ENCODE assay signal across 13 cellular contexts in the genomic region with DNA sequence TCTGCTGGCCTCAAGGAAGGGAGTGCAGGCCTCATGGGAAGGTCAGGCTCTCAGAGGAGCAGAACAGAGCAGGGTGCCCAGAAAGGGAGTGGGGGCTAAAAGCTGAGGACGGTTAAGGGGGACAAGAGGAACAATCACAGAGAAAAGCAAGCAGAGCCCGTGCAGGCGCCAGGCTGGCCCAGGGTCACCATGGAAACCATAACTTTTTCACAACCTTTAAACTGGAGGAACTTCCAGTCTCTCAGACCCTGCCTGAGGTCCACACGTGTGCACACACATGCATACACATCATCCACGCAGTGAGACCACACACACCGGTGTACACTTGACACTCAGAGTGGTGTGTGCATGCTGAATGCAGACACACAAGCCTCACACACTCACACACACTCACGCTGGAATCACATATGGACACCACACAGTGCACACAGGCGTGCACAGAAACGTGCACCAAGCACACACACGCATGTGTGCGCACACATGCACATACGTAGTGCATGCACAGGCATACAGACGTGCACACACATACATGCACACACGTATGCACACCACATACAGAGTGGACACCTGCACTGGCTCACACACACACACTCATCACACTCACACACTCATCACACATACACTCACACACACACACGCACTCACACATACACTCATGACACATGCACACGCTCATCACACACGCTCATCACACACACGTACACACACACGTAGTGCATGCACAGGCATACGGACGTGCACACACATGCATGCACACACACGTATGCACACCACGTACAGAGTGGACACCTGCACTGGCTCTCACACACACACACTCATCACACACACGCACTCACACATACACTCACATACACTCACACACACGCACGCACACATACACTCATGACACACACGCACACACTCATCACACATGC. TPM values are rescaled to one million over a fixed set of nuclear protein-coding genes. Genes with fewer than 3 reads are reported as not detected.
A peak's percentile ranks its signal among the peaks of the same experiment; 100 is the strongest.
DNase-seq lines count a peak whose midpoint lies in the region; FAIRE-seq and TF ChIP-seq lines count a peak whose summit lies in the region.
"Had no signal": no experiment of that assay in that cellular context is flagged by ENCODE, and none has a peak within 500 bp of the region (broad histone marks: within the 10 kb centered on the region; RNA-seq: fewer than 3 reads in every experiment).

No MANE protein-coding gene starts in this region.

- no peak overlapping the region for H3K14ac ChIP-seq in H1 (ENCODE audit: insufficient read length)

- no peak overlapping the region for H2AFZ ChIP-seq in H1 (ENCODE audit: low read length)

- TF ChIP-seq EP300 in H1 (IDR thresholded peaks at IDR 0.05; ENCODE audit: borderline replicate concordance in 1 of 2, low read depth in 2 of 2, low read length in 2 of 2): no peak

- peaks cover 5% of the 10 kb centered on the region for H3K27me3 Mint-ChIP-seq in osteocyte (ENCODE audit: unreplicated experiment)
- H3K27me3 Mint-ChIP-seq: activated naive CD4-positive, alpha-beta T cell treated with anti-CD3 and anti-CD28 coated beads, Interleukin-2, amount 50 U/mL, for 24 hours had no signal

- no peaks in the 10 kb centered on the region for H3K79me2 ChIP-seq in H1 (ENCODE audit: control insufficient read depth in 1 of 2, insufficient read depth in 2 of 2, low read length in 2 of 2)

- TF ChIP-seq RAD21 in H1 (IDR thresholded peaks at IDR 0.05 in 1 of 2, conservative IDR thresholded peaks at IDR 0.05 in 1 of 2; ENCODE audit: low read depth in 2 of 2, low read length in 2 of 2): no peak

- CTCF ChIA-PET in H1 (lab: Charles Lee; ENCODE audit: partially characterized antibody): interaction anchor here (1.0 kb wide), 1 partner anchor 23 kb away, joined by 3 read pairs; no protein-coding TSS in a partner anchor

- no peak overlapping the region for H3K9ac ChIP-seq in BLaER1
- H3K9ac ChIP-seq in H1 (replicated peaks in 1 of 4; ENCODE audit: extremely low read depth in 1 of 4, low read depth in 3 of 4, low read length in 3 of 4): no peak overlapping the region

- H2BK5ac ChIP-seq in H1 (ENCODE audit: low read depth, low read length): peak overlapping the region; percentile 87

- peak overlapping the region; percentile 96 for H3K4ac ChIP-seq in H1 (replicated peaks; ENCODE audit: insufficient read length, low read depth, low read length)

- no peak overlapping the region for H3K27ac ChIP-seq in BLaER1
- no peak overlapping the region for H3K27ac ChIP-seq in H1 (ENCODE audit: low read depth, low read length)

- H4K5ac ChIP-seq in H1 (ENCODE audit: insufficient read length, low read depth, low read length): no peak overlapping the region

- H4K91ac ChIP-seq in H1 (replicated peaks; ENCODE audit: insufficient read length, low read length): peak overlapping the region; percentile 98

- no peak for FAIRE-seq in H1 (lab: Jason Lieb, UNC)
- FAIRE-seq: G401.6 had no signal

- TF ChIP-seq POLR2A in NB4 (IDR thresholded peaks at IDR 0.05; ENCODE audit: extremely low read depth, insufficient read length) (no peak), H1 (IDR thresholded peaks at IDR 0.05; ENCODE audit: control extremely low read depth in 1 of 2, low read depth in 2 of 2, low read length in 2 of 2) (no peak)

- peak overlapping the region; percentile 15; the same call in 1 of the 2 replicates for H3K18ac ChIP-seq in H1 (ENCODE audit: extremely low read depth, low read length)

- H3K4me2 ChIP-seq in BLaER1 (0 out of 2 replicates have a peak overlapping the region, but pooled peaks have one; percentile 23), H1 (ENCODE audit: insufficient read depth in 1 of 2, low read depth in 2 of 2, low read length in 2 of 2) (no peak overlapping the region; a peak in 1 of 4 replicates)

- TF ChIP-seq CTCF in NB4 (IDR thresholded peaks at IDR 0.05; ENCODE audit: low read depth, low read length) (no peak), H1 (IDR thresholded peaks at IDR 0.05; ENCODE audit: control extremely low read depth in 1 of 3, insufficient read depth in 1 of 3, low read depth in 1 of 3, low read length in 3 of 3) (no peak), osteocyte (IDR thresholded peaks at IDR 0.05) (no peak)

- H3K36me3 Mint-ChIP-seq in osteocyte (ENCODE audit: unreplicated experiment): no peaks in the 10 kb centered on the region
- H3K36me3 Mint-ChIP-seq: activated naive CD4-positive, alpha-beta T cell treated with anti-CD3 and anti-CD28 coated beads, Interleukin-2, amount 50 U/mL, for 24 hours had no signal

- H3K27me3 ChIP-seq in BLaER1 (no peaks in the 10 kb centered on the region), H1 (replicated peaks in 1 of 4; ENCODE audit: control insufficient read depth in 3 of 4, extremely low read depth in 1 of 4, insufficient read depth in 3 of 4, low read length in 3 of 4) (no peaks in the 10 kb centered on the region)

- H3K9me3 Mint-ChIP-seq in osteocyte (ENCODE audit: unreplicated experiment): no peaks in the 10 kb centered on the region
- H3K9me3 Mint-ChIP-seq: activated naive CD4-positive, alpha-beta T cell treated with anti-CD3 and anti-CD28 coated beads, Interleukin-2, amount 50 U/mL, for 24 hours had no signal

- no peak overlapping the region for H3K27ac Mint-ChIP-seq in osteocyte (ENCODE audit: unreplicated experiment)
- H3K27ac Mint-ChIP-seq: activated naive CD4-positive, alpha-beta T cell treated with anti-CD3 and anti-CD28 coated beads, Interleukin-2, amount 50 U/mL, for 24 hours had no signal

- no peaks in the 10 kb centered on the region for H3K9me3 ChIP-seq in BLaER1
- H3K9me3 ChIP-seq in H1 (ENCODE audit: insufficient read depth in 2 of 2, low read depth in 1 of 2, low read length in 1 of 2): no peaks in the 10 kb centered on the region

- DNase-seq in NB4 (ENCODE audit: low read depth): peak; percentile 89
- no peak for DNase-seq in H1 (ENCODE audit: low read depth in 1 of 2, low spot score in 2 of 2)
- DNase-seq in osteocyte (ENCODE audit: extremely low spot score, unreplicated experiment): peak; percentile 66
- DNase-seq in glomerular visceral epithelial cell (ENCODE audit: extremely low spot score): no peak
- no peak for DNase-seq in activated CD4-positive, alpha-beta T cell treated with anti-CD3 and anti-CD28 coated beads, Interleukin-2, amount 50 U/mL, for 4 hours
- no peak for DNase-seq in NCI-H774 (lab: John Stamatoyannopoulos, UW)
- no peak for DNase-seq in activated CD4-positive, CD25-positive, alpha-beta regulatory T cell treated with anti-CD3 and anti-CD28 coated beads, Interleukin-2, amount 50 U/mL, for 72 hours
- DNase-seq: activated CD4-positive, CD25-positive, alpha-beta regulatory T cell; effector CD8-positive, alpha-beta T cell; KG1 had no signal

- no peak overlapping the region for H3K23ac ChIP-seq in H1 (ENCODE audit: insufficient read length)

- WGBS in H1 (ENCODE audit: extremely low coverage in 1 of 2, insufficient coverage in 1 of 2, insufficient read length in 1 of 2, insufficient replicate concordance in 2 of 2, low coverage in 1 of 2, low lambda C conversion rate in 2 of 2, missing lambda C conversion rate in 1 of 2), 2 experiments: 87% methylated on average over 23 of the region's 27 CpGs; no CpG with 5 or more reads in 1 of the 2 experiments

- H4K8ac ChIP-seq in H1 (ENCODE audit: extremely low read depth, insufficient read depth, low read length): peak overlapping the region; percentile 43; the same call in 1 of the 2 replicates

- H2BK120ac ChIP-seq in H1 (replicated peaks; ENCODE audit: low read depth, low read length): peak overlapping the region; percentile 78

- no peaks in the 10 kb centered on the region for H3K36me3 ChIP-seq in BLaER1
- no peaks in the 10 kb centered on the region for H3K36me3 ChIP-seq in H1 (ENCODE audit: control insufficient read depth in 2 of 4, insufficient read depth in 4 of 4, low read length in 3 of 4)

- peak overlapping the region; percentile 99 for H2AK5ac ChIP-seq in H1 (ENCODE audit: low read depth, low read length)

- peak overlapping the region; percentile 74 for H2BK15ac ChIP-seq in H1 (ENCODE audit: low read length)

- H2BK20ac ChIP-seq in H1 (ENCODE audit: low read length): peak overlapping the region; percentile 17; the same call in 1 of the 2 replicates

- H4K20me1 ChIP-seq in BLaER1 (no peaks in the 10 kb centered on the region), H1 (replicated peaks in 1 of 2; ENCODE audit: control insufficient read depth in 1 of 2, insufficient read depth in 2 of 2, low read length in 2 of 2) (peaks cover 0 to 10% of the 10 kb centered on the region in 2 experiments)

- H3K4me1 ChIP-seq in BLaER1 (peaks cover 73% of the 10 kb centered on the region), H1 (replicated peaks in 1 of 4; ENCODE audit: control insufficient read depth in 3 of 4, insufficient read depth in 4 of 4, low read length in 3 of 4) (peaks cover 0 to 15% (median 6%) of the 10 kb centered on the region in 4 experiments; a peak in 5 of 7 replicates)

- peaks cover 8% of the 10 kb centered on the region; the same call in 1 of the 2 replicates for H3K23me2 ChIP-seq in H1 (ENCODE audit: low read depth, low read length)

- H3K79me1 ChIP-seq in H1 (ENCODE audit: low read depth, low read length): no peaks in the 10 kb centered on the region

- no peak overlapping the region for H3K4me3 Mint-ChIP-seq in osteocyte (ENCODE audit: unreplicated experiment)
- H3K4me3 Mint-ChIP-seq: activated naive CD4-positive, alpha-beta T cell treated with anti-CD3 and anti-CD28 coated beads, Interleukin-2, amount 50 U/mL, for 24 hours had no signal

- H2BK12ac ChIP-seq in H1 (ENCODE audit: low read depth, low read length): peak overlapping the region; percentile 40

- POLR2A ChIA-PET in H1 (lab: Charles Lee; ENCODE audit: partially characterized antibody): no interaction called here

- H3K4me1 Mint-ChIP-seq in osteocyte (ENCODE audit: unreplicated experiment): peaks cover 20% of the 10 kb centered on the region
- H3K4me1 Mint-ChIP-seq: activated naive CD4-positive, alpha-beta T cell treated with anti-CD3 and anti-CD28 coated beads, Interleukin-2, amount 50 U/mL, for 24 hours had no signal

- H3K4me3 ChIP-seq in BLaER1 (no peak overlapping the region), NB4 (ENCODE audit: low read depth, low read length) (no peak overlapping the region), H1 (ENCODE audit: extremely low read depth in 1 of 4, insufficient read depth in 2 of 4, low read depth in 3 of 4, low read length in 4 of 4) (no peak overlapping the region)

- H3K56ac ChIP-seq in H1 (replicated peaks; ENCODE audit: insufficient read length, low read depth, low read length): no peak overlapping the region

RNA-seq across cellular contexts. Expression of a gene that starts 37.2 kb away (rescaled TPM):
- 1.9 and 2.4 TPM in 2 replicates for total RNA-seq in H1 (2021; fragmentation: NEBNext Ultra II Directional; extraction: Animal tissue kit (Norgen Biotek cat#: 25700))
- 1.9 and 2.6 TPM in 2 replicates for polyA plus RNA-seq in H1 (2011; rRNA removed)
- 1.7 TPM for polyA plus RNA-seq in H1 (2011; cell fraction: cytosol; rRNA removed)
- polyA plus RNA-seq in H1 (2011; cell fraction: nucleus; rRNA removed): 8.2 TPM
- 1.1 to 1.8 TPM (median 1.6 TPM) in 4 replicates for polyA plus RNA-seq in H1 (2012, experiment 1 of 2)
- 0.67 TPM for polyA plus RNA-seq in H1 (2012, experiment 2 of 2)
- 0.95 TPM for polyA plus RNA-seq in H1 (2013, experiment 1 of 2)
- 1.0 TPM for polyA plus RNA-seq in H1 (2013, experiment 2 of 2)
- polyA minus RNA-seq in H1 (2011; rRNA and poly(A)+ RNA removed): 3.0 and 3.2 TPM in 2 replicates
- polyA minus RNA-seq in H1 (2011; cell fraction: cytosol; rRNA and poly(A)+ RNA removed): 5.0 TPM
- 11.6 TPM for polyA minus RNA-seq in H1 (2011; cell fraction: nucleus; rRNA and poly(A)+ RNA removed)
- total RNA-seq in osteocyte: 17.6 and 19.4 TPM in 2 replicates

RNA-seq across cellular contexts. Expression of a gene that starts 55.1 kb away (rescaled TPM):
- total RNA-seq in H1 (2021; fragmentation: NEBNext Ultra II Directional; extraction: Animal tissue kit (Norgen Biotek cat#: 25700)): not detected in 2 replicates
- not detected in 2 replicates for polyA plus RNA-seq in H1 (2011; rRNA removed)
- polyA plus RNA-seq in H1 (2011; cell fraction: cytosol; rRNA removed): not detected
- polyA plus RNA-seq in H1 (2011; cell fraction: nucleus; rRNA removed): not detected
- polyA plus RNA-seq in H1 (2012, experiment 1 of 2): not detected in 4 replicates
- not detected for polyA plus RNA-seq in H1 (2012, experiment 2 of 2)
- polyA plus RNA-seq in H1 (2013, experiment 1 of 2): not detected
- polyA plus RNA-seq in H1 (2013, experiment 2 of 2): not detected
- polyA minus RNA-seq in H1 (2011; rRNA and poly(A)+ RNA removed): not detected in 2 replicates
- polyA minus RNA-seq in H1 (2011; cell fraction: cytosol; rRNA and poly(A)+ RNA removed): not detected
- polyA minus RNA-seq in H1 (2011; cell fraction: nucleus; rRNA and poly(A)+ RNA removed): not detected
- not detected in 2 replicates for total RNA-seq in osteocyte

Comparison
In these comparisons a context has a peak if more than half of its experiments do, and no peak if none do; other contexts are left out.
1. DNase-seq: peak in NB4 (single experiment) and osteocyte (single experiment); none in H1 (0 of 2), glomerular visceral epithelial cell (single experiment), activated CD4-positive, alpha-beta T cell treated with anti-CD3 and anti-CD28 coated beads, Interleukin-2, amount 50 U/mL, for 4 hours (0 of 2), NCI-H774 (single experiment) and activated CD4-positive, CD25-positive, alpha-beta regulatory T cell treated with anti-CD3 and anti-CD28 coated beads, Interleukin-2, amount 50 U/mL, for 72 hours (single experiment).